ENCODE assay signal across 1 cellular context in the genomic region with DNA sequence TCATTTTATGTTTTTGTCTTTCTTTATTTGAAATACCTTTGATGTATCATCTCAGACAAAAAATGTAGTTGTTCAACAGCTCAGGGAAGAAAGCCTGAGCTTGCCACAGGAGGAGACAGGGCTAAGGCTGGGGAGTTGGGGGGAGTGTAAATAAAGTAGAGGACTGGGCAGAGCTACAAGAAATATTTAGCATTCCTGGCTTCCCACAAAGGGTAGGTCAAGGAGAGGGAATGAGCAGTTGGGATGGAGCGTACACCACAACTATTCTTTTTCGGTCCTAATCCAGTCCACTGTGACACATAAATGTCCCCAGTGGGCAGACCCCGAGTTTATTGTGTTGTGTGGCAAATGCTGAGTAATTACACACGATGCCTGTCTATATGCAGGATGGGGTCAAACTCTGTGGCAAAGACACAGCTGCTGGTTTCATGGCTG.
TF ChIP-seq lines count a peak whose summit lies in the region.

No MANE protein-coding gene starts in this region.

TF ChIP-seq in HepG2, 621 proteins besides CTCF, POLR2A, EP300 and RAD21 (continued from another document):
- TF ChIP-seq, protein P1, sequence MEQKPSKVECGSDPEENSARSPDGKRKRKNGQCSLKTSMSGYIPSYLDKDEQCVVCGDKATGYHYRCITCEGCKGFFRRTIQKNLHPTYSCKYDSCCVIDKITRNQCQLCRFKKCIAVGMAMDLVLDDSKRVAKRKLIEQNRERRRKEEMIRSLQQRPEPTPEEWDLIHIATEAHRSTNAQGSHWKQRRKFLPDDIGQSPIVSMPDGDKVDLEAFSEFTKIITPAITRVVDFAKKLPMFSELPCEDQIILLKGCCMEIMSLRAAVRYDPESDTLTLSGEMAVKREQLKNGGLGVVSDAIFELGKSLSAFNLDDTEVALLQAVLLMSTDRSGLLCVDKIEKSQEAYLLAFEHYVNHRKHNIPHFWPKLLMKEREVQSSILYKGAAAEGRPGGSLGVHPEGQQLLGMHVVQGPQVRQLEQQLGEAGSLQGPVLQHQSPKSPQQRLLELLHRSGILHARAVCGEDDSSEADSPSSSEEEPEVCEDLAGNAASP (CRISPR knock-in tag; IDR thresholded peaks at IDR 0.05; ENCODE audit: borderline replicate concordance) = no peak
